Comparison of ENCODE assay signal across 8 cellular contexts in the genomic region with DNA sequence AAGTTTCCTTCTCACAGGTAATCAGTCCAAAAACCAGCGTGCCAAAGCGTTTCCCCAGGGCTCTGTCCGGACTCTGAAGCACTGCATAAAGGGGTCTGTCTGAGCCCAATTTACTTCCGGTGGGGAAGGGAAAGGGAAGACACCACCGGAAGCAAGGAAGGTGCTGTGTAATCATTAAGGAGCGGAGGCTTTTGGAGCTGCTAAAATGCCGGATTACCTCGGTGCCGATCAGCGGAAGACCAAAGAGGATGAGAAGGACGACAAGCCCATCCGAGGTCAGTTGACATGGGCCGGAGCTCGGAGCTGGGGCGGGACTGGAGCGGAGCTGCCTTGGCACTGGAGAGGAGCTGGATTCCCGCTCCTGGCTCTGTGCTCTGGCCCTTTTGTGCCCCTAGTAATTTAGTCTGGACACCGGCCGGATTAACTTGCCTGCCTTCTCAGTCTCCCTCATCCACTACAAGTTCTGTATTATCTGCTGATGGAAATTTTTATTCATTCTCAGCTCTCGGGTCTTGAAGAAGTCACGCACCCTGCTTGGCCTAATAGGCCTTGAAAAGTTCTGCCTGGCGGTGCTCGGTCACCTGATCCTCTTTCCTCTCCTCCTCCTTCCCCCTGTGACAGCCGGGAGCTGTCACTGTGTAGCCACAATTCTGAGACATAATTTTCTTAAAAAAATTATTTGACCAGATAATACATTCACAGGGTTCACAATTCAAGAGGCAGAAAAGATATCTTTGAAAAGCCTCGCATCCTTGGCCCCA. TPM values are rescaled to one million over a fixed set of nuclear protein-coding genes. Genes with fewer than 3 reads are reported as not detected.
DNase-seq lines count a peak whose midpoint lies in the region; ATAC-seq and FAIRE-seq lines count a peak whose summit lies in the region.

Gene PSMC2 (plus strand): TSS at position 137 of the 761 bp plus-strand sequence. CDS start 69 bp downstream, at position 206.

- no peaks in the 10 kb centered on the region for H3K27me3 ChIP-seq in right cardiac atrium (ENCODE audit: control insufficient read depth, insufficient read depth)

- intact Hi-C loops in T-helper 2 cell treated with Interferon-gamma antibody and Interleukin-4, amounts not matched to agents 100 ng/mL and 5 ng/mL, for 36 hours (cut with micrococcal nuclease): loop anchor here (1.0 to 5.0 kb wide), 3 partner anchors 60 to 1665 kb away; no protein-coding TSS in a partner anchor
- intact Hi-C loops in right cardiac atrium (cut with DNase I): no loop called here

- FAIRE-seq in GM18507 (lab: Jason Lieb, UNC) (peak; percentile 75), urothelium cell line (lab: Jason Lieb, UNC) (no peak)

- WGBS in right cardiac atrium: under 1% methylated on average over 25 of the region's 25 CpGs

- peak; percentile 66 for DNase-seq in GM18507 (ENCODE audit: extremely low spot score, insufficient read length, low read depth)
- DNase-seq in NCI-H1930 (lab: John Stamatoyannopoulos, UW): peak; percentile 90
- DNase-seq in anterior cingulate cortex (lab: John Stamatoyannopoulos, UW): peak in 57 of 58 donors; percentile 36 to 90 (median 74)
- DNase-seq in right cardiac atrium: peak; percentile 70 to 87 (median 82)
- DNase-seq in pulmonary artery endothelial cell (ENCODE audit: low read depth, low spot score): peak; percentile 63
- DNase-seq in urothelium cell line (ENCODE audit: low spot score): peak; percentile 91

- H3K9me3 ChIP-seq in right cardiac atrium (ENCODE audit: control insufficient read depth, low read length): no peaks in the 10 kb centered on the region

- H3K27ac ChIP-seq in right cardiac atrium (ENCODE audit: low read length): peak within 1 kb of the TSS; percentile 98

- peak within 1 kb of the TSS; percentile 100 for H3K4me3 ChIP-seq in right cardiac atrium (ENCODE audit: low read length)

- ATAC-seq in HG02973 (IDR thresholded peaks at IDR 0.05; ENCODE audit: unreplicated experiment): peak; percentile 67
- ATAC-seq in right cardiac atrium: peak; percentile 89 to 90

- H3K4me1 ChIP-seq in right cardiac atrium (ENCODE audit: control insufficient read depth, insufficient read depth, low read length): peaks cover 2% of the 10 kb centered on the region

RNA-seq across cellular contexts. Expression of gene PSMC2, which starts in this region (rescaled TPM):
- total RNA-seq in T-helper 2 cell treated with Interferon-gamma antibody and Interleukin-4, amounts not matched to agents 100 ng/mL and 5 ng/mL, for 36 hours: 162 and 166 TPM in 2 replicates
- 100 to 1,000 TPM; 108 to 124 (median 118) TPM for total RNA-seq in right cardiac atrium
- polyA plus RNA-seq in right cardiac atrium: 140 TPM
- 231 and 360 TPM in 2 replicates for total RNA-seq in pulmonary artery endothelial cell

Comparison
In these comparisons a context has a peak if more than half of its experiments do, and no peak if none do; other contexts are left out.
1. Peak in every context shown above with its lines: DNase-seq, ATAC-seq, H3K4me3 ChIP-seq and H3K27ac ChIP-seq.